In the genomic region with DNA sequence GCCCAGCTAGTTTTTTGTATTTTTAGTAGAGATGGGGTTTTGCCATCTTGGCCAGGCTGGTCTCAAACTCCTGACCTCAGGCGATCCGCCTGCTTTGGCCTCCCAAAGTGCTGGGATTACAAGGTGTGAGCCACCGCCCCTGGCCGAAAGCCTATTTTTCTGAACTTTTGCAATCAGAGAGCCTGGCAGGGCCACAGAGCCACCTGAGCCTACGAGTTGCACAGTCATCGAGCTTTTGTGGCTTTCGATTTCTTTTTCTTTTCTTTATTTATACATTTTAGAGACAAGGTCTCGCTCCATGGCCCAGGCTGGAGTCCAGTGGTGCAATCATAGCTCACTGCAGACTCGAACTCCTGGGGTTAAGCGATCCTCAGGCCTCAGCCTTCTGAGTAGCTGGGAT, we compare ENCODE assay signal across 33 cellular contexts.
"Had no signal": no experiment of that assay in that cellular context is flagged by ENCODE, and none has a peak within 500 bp of the region (broad histone marks: within the 10 kb centered on the region; RNA-seq: fewer than 3 reads in every experiment).

No MANE protein-coding gene starts in this region.

- H3K4me1 ChIP-seq: ascending aorta, breast epithelium, Peyer's patch, SJCRH30 had no signal

- H3K4me3 ChIP-seq: ascending aorta, breast epithelium, K562, Peyer's patch, SJCRH30, SK-N-MC had no signal

- H3K27ac ChIP-seq: ascending aorta, breast epithelium, Peyer's patch, SJCRH30, SK-N-MC, WERI-Rb-1 had no signal

- ATAC-seq: activated CD8-positive, alpha-beta memory T cell treated with anti-CD3 and anti-CD28 coated beads, Interleukin-2, amount 10 ng/mL, durations not matched to agents 7 days and 5 days; K562; PC-3 had no signal

- H3K27me3 ChIP-seq: ascending aorta, Peyer's patch, SJCRH30 had no signal

- H3K9me3 ChIP-seq: ascending aorta, breast epithelium, Peyer's patch, SJCRH30 had no signal

- FAIRE-seq: K562 had no signal

- DNase-seq: activated CD4-positive, alpha-beta memory T cell treated with anti-CD3 and anti-CD28 coated beads, Interleukin-2, amount 10 ng/mL, durations not matched to agents 7 days and 5 days; activated CD4-positive, alpha-beta T cell treated with anti-CD3 and anti-CD28 coated beads for 1 hour; activated CD4-positive, alpha-beta T cell treated with anti-CD3 and anti-CD28 coated beads for 48 hours; activated CD4-positive, CD25-positive, alpha-beta regulatory T cell; activated CD8-positive, alpha-beta memory T cell treated with anti-CD3 and anti-CD28 coated beads for 24 hours; activated CD8-positive, alpha-beta memory T cell treated with anti-CD3 and anti-CD28 coated beads, Interleukin-2, amount 10 ng/mL, durations not matched to agents 7 days and 5 days; activated CD8-positive, alpha-beta memory T cell treated with anti-CD3 and anti-CD28 coated beads, Interleukin-2, amount 50 U/mL, for 48 hours; activated effector memory CD4-positive, alpha-beta T cell treated with Interleukin-2 at 50 U/mL for 16 hours; activated naive CD4-positive, alpha-beta T cell treated with anti-CD3 and anti-CD28 coated beads, Interleukin-2, amount 50 U/mL, for 16 hours; activated naive CD8-positive, alpha-beta T cell treated with anti-CD3 and anti-CD28 coated beads, Interleukin-2, amount 10 ng/mL, durations not matched to agents 7 days and 5 days; activated T-cell treated with anti-CD3 and anti-CD28 coated beads, Interleukin-2, amount 50 U/mL, for 48 hours; amygdala; caudate nucleus; NCI-H1105; NCI-H1417 treated with DMSO at 0.1 percent for 48 hours; NCI-H187 treated with DMSO at 0.1 percent for 48 hours; NCI-H2081; NCI-H226; NCI-H446 treated with DMSO at 0.1 percent for 48 hours; NCI-H524; NCI-H69; NCI-H82; PC-3; RPMI8226; SHP77; SJCRH30; T1000; WERI-Rb-1 had no signal

- H3K36me3 ChIP-seq: ascending aorta, breast epithelium, Peyer's patch, SJCRH30, WERI-Rb-1 had no signal
